Comparison of ENCODE assay signal across 22 cellular contexts in the genomic region with DNA sequence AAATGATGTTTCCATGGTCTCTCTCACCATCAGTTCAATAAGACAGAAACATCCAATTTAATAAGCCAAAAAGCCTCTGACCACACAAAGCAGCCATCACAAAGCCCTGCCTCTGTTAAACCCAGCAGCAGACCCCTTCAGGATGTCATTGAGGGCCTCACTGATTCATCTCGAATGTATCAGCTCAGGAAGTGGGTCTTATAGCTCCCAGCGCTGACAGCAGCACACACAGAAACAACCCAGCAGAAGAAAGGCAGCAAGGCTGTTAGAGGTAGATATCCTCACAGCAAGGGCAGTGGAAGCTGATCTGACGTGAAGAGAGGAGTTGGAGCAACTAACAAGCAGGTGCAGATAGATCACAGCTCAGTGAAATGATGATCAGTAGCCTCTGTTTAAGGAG.
"Had no signal": no experiment of that assay in that cellular context is flagged by ENCODE, and none has a peak within 500 bp of the region (broad histone marks: within the 10 kb centered on the region; RNA-seq: fewer than 3 reads in every experiment).

No MANE protein-coding gene starts in this region.

- H3K36me3 Mint-ChIP-seq: naive thymus-derived CD8-positive, alpha-beta T cell had no signal

- H3K27ac Mint-ChIP-seq: naive thymus-derived CD8-positive, alpha-beta T cell had no signal

- ATAC-seq: foreskin keratinocyte; gastroesophageal sphincter; heart left ventricle; left colon; left ventricle myocardium superior; lower lobe of right lung; naive thymus-derived CD8-positive, alpha-beta T cell; sciatic nerve had no signal

- DNase-seq: dermis blood vessel endothelial cell; effector memory CD4-positive, alpha-beta T cell; foreskin keratinocyte; heart left ventricle; hippocampal formation; islet precursor cell; kidney glomerular epithelial cell; left colon; left ventricle myocardium superior; lower lobe of right lung; naive thymus-derived CD8-positive, alpha-beta T cell; nucleus accumbens; stimulated activated CD4-positive, alpha-beta T cell treated with anti-CD3 and anti-CD28 coated beads, Interleukin-12 subunit alpha, Interleukin-12 subunit beta, amount 100 ng/mL, for 4 hours; stimulated activated CD4-positive, alpha-beta T cell treated with anti-CD3 and anti-CD28 coated beads, Interleukin-1b, Interleukin-23, amount 100 ng/mL, for 48 hours; stimulated activated CD4-positive, alpha-beta T cell treated with anti-CD3 and anti-CD28 coated beads, Interleukin-4, amount 100 ng/mL, for 1 hour; stimulated activated CD8-positive, alpha-beta memory T cell treated with anti-CD3 and anti-CD28 coated beads, Interleukin-4, amount 100 ng/mL, for 48 hours; stimulated activated naive CD4-positive, alpha-beta T cell treated with Interleukin-2 at 50 U/mL for 16 hours; stomach; thyroid gland; trophoblast cell had no signal

- H3K4me3 Mint-ChIP-seq: naive thymus-derived CD8-positive, alpha-beta T cell had no signal

- H3K9me3 Mint-ChIP-seq: naive thymus-derived CD8-positive, alpha-beta T cell had no signal
